ENCODE assay signal across 8 cellular contexts in genomic region chr18:63320041-63320689, GRCh38. TPM values are rescaled to one million over a fixed set of nuclear protein-coding genes. Genes with fewer than 3 reads are reported as not detected.
DNase-seq lines count a peak whose midpoint lies in the region; ATAC-seq, FAIRE-seq and TF ChIP-seq lines count a peak whose summit lies in the region.

No MANE protein-coding gene starts in this region.

- no peaks in the 10 kb centered on the region for H3K9me3 Mint-ChIP-seq in activated CD4-positive, alpha-beta T cell treated with anti-CD3 and anti-CD28 coated beads, Interleukin-2, amount 10 ng/mL, durations not matched to agents 24 days and 14 days

- CTCF ChIA-PET in HepG2 (lab: Yijun Ruan, JAX; ENCODE audit: low intra/inter-chr PET ratio, low total read pairs), result interaction anchor here (0.9 kb wide), 1 partner anchor 304 kb away, joined by 3 read pairs; no protein-coding TSS in a partner anchor

- no TSS peak for BruUV-seq in HepG2 (replicated peaks; lab: Mats Ljungman, UMichigan)

- peaks cover 25% of the 10 kb centered on the region for H3K4me1 Mint-ChIP-seq in activated CD4-positive, alpha-beta T cell treated with anti-CD3 and anti-CD28 coated beads, Interleukin-2, amount 10 ng/mL, durations not matched to agents 24 days and 14 days

- TF ChIP-seq CTCF in AG10803 (conservative IDR thresholded peaks at IDR 0.05; ENCODE audit: low read length) (no peak; the same call in 1 of the 2 replicates), HepG2 (CRISPR knock-in tag; IDR thresholded peaks at IDR 0.05) (no peak)

- H3K36me3 Mint-ChIP-seq in activated CD4-positive, alpha-beta T cell treated with anti-CD3 and anti-CD28 coated beads, Interleukin-2, amount 10 ng/mL, durations not matched to agents 24 days and 14 days (ENCODE audit: low read depth), result peaks cover 33% of the 10 kb centered on the region

- peak overlapping the region; percentile 97 for H3K27ac Mint-ChIP-seq in activated CD4-positive, alpha-beta T cell treated with anti-CD3 and anti-CD28 coated beads, Interleukin-2, amount 10 ng/mL, durations not matched to agents 24 days and 14 days

- no peak for FAIRE-seq in HepG2 (lab: Jason Lieb, UNC)

- H3K4me3 ChIP-seq in AG10803 (ENCODE audit: low read length) (peak overlapping the region; percentile 75), HepG2 (replicated peaks in 1 of 3; ENCODE audit: insufficient read depth in 1 of 3, low read depth in 2 of 3, low read length in 3 of 3) (peak overlapping the region; percentile 56 to 80 (median 67))

- TF ChIP-seq EP300 in HepG2 (IDR thresholded peaks at IDR 0.05; ENCODE audit: low read depth in 2 of 2, low read length in 2 of 2) (no peak), HepG2 (CRISPR knock-in tag; IDR thresholded peaks at IDR 0.05; ENCODE audit: borderline replicate concordance) (no peak)

- peak overlapping the region; percentile 100 for H3K4me2 ChIP-seq in HepG2 (ENCODE audit: low read depth, low read length)

- peaks cover 46% of the 10 kb centered on the region for H3K4me1 ChIP-seq in HepG2 (ENCODE audit: insufficient read depth, low read length)

- no peak for TF ChIP-seq RAD21 in HepG2 (CRISPR knock-in tag; IDR thresholded peaks at IDR 0.05)

- no peaks in the 10 kb centered on the region for H3K36me3 ChIP-seq in HepG2 (replicated peaks in 1 of 2; ENCODE audit: control insufficient read depth in 1 of 2, insufficient read depth in 2 of 2, low read length in 2 of 2)

- peak; percentile 77 for DNase-seq in AG10803 (ENCODE audit: low read depth)
- DNase-seq in NCI-H460 (ENCODE audit: extremely low read depth, low read depth), result peak; percentile 64
- DNase-seq in activated CD4-positive, alpha-beta T cell treated with anti-CD3 and anti-CD28 coated beads, Interleukin-2, amount 10 ng/mL, durations not matched to agents 24 days and 14 days, result peak; percentile 96
- peak; percentile 63 for DNase-seq in dedifferentiated amniotic fluid mesenchymal stem cell (ENCODE audit: extremely low spot score)
- DNase-seq in HepG2 (ENCODE audit: low spot score), result peak; percentile 61
- DNase-seq in stimulated activated CD4-positive, alpha-beta T cell treated with anti-CD3 and anti-CD28 coated beads, Interleukin-4, amount 100 ng/mL, for 24 hours, result peak; percentile 87

- ATAC-seq in GM19023 (IDR thresholded peaks at IDR 0.05; ENCODE audit: unreplicated experiment) (peak; percentile 62), HG03196 (IDR thresholded peaks at IDR 0.05; ENCODE audit: unreplicated experiment) (peak; percentile 48), HepG2 (peak; percentile 80)

- intact Hi-C loops in activated CD4-positive, alpha-beta T cell treated with anti-CD3 and anti-CD28 coated beads, Interleukin-2, amount 10 ng/mL, durations not matched to agents 24 days and 14 days (cut with micrococcal nuclease), result loop anchor here (1.0 to 5.0 kb wide), 4 partner anchors 47 to 603 kb away; partner anchors contain the start of genes KDSR, PHLPP1 and VPS4B
- intact Hi-C loops in HepG2 (cut with micrococcal nuclease; ENCODE audit: unreplicated experiment), result loop anchor here (2.0 to 5.0 kb wide), 4 partner anchors 47 to 203 kb away; partner anchors contain the start of genes KDSR and VPS4B

- in situ Hi-C loops in HepG2 (cut with HindIII; ENCODE audit: extremely low pct_ligation_motif_present, low pct_unique_long_range_greater_than_20kb), result loop anchor here (5.0 kb wide), 1 partner anchor 303 kb away; no protein-coding TSS in a partner anchor

- H4K20me1 ChIP-seq in HepG2 (ENCODE audit: insufficient read depth, low read length), result no peaks in the 10 kb centered on the region

- H3K27me3 Mint-ChIP-seq in activated CD4-positive, alpha-beta T cell treated with anti-CD3 and anti-CD28 coated beads, Interleukin-2, amount 10 ng/mL, durations not matched to agents 24 days and 14 days, result no peaks in the 10 kb centered on the region

- peaks cover 0 to 26% of the 10 kb centered on the region in 2 experiments; a peak in 4 of 5 replicates for H3K27me3 ChIP-seq in HepG2 (ENCODE audit: control insufficient read depth in 1 of 2, insufficient read depth in 2 of 2, low read length in 2 of 2)

- POLR2A ChIA-PET in HepG2 (lab: Yijun Ruan, JAX), result interaction anchor here (1.4 to 2.1 kb wide), 2 partner anchors 47 kb away, joined by 5 to 9 read pairs; partner anchors contain the start of gene KDSR

- H3K4me3 Mint-ChIP-seq in activated CD4-positive, alpha-beta T cell treated with anti-CD3 and anti-CD28 coated beads, Interleukin-2, amount 10 ng/mL, durations not matched to agents 24 days and 14 days, result peak overlapping the region; percentile 99

- WGBS in HepG2 (ENCODE audit: low lambda C conversion rate), result 0% methylated on average over 6 of the region's 94 CpGs

- H3K9me3 ChIP-seq in HepG2 (ENCODE audit: low read length), result no peaks in the 10 kb centered on the region

- H3K27ac ChIP-seq in HepG2 (ENCODE audit: extremely low read length, insufficient read depth, low read length), result no peak overlapping the region

- peak in 1 of 2 experiments; percentile 34; a peak in 1 of 4 replicates for TF ChIP-seq POLR2A in HepG2 (IDR thresholded peaks at IDR 0.05; ENCODE audit: insufficient read depth in 1 of 2, low read depth in 2 of 2, low read length in 2 of 2)

- H3K79me2 ChIP-seq in HepG2 (ENCODE audit: insufficient read depth, low read length), result no peaks in the 10 kb centered on the region

- peak overlapping the region; percentile 78 for H2AFZ ChIP-seq in HepG2 (ENCODE audit: low read length)

- peak overlapping the region; percentile 70 for H3K9ac ChIP-seq in HepG2 (ENCODE audit: insufficient read depth, low read depth, low read length)

TF ChIP-seq in HepG2, 621 proteins besides CTCF, POLR2A, EP300 and RAD21 (continues in another document):
- no peak for TF ChIP-seq ZNF652 (CRISPR knock-in tag; IDR thresholded peaks at IDR 0.05; ENCODE audit: borderline replicate concordance, low read depth)

RNA-seq across cellular contexts. Expression of gene BCL2, which starts 0.6 kb away (rescaled TPM):
- 12.2 and 12.3 TPM in 2 replicates for total RNA-seq in NCI-H460 (2014; rRNA removed; shearing (Covaris generic))
- 8.3 and 14.7 TPM in 2 replicates for polyA plus RNA-seq in NCI-H460 (2014; cell fraction: nucleus; rRNA removed)
- 80.5 and 81.3 TPM in 2 replicates for total RNA-seq in activated CD4-positive, alpha-beta T cell treated with anti-CD3 and anti-CD28 coated beads, Interleukin-2, amount 10 ng/mL, durations not matched to agents 24 days and 14 days
- total RNA-seq in HepG2 (2016; rRNA removed; fragmentation: Illumina TruSeq; extraction: Trizol), result 0.42 and 0.53 TPM in 2 replicates
- total RNA-seq in HepG2 (2016; cell fraction: cytosol; rRNA removed; fragmentation: Illumina TruSeq; extraction: Trizol; ENCODE audit: low read depth), result 0.10 and 0.26 TPM in 2 replicates
- 0.42 and 0.52 TPM in 2 replicates for total RNA-seq in HepG2 (2016; cell fraction: insoluble cytoplasmic fraction; rRNA removed; fragmentation: Illumina TruSeq; extraction: Trizol)
- 0.40 and 0.48 TPM in 2 replicates for total RNA-seq in HepG2 (2016; cell fraction: membrane; rRNA removed; fragmentation: Illumina TruSeq; extraction: Trizol)
- 0.75 and 0.87 TPM in 2 replicates for total RNA-seq in HepG2 (2016; cell fraction: nucleus; rRNA removed; fragmentation: Illumina TruSeq; extraction: Trizol)
- 0.07 and 0.08 TPM in 2 replicates for polyA plus RNA-seq in HepG2 (2011; rRNA removed)
- polyA plus RNA-seq in HepG2 (2011; cell fraction: cytosol; rRNA removed), result 0.05 TPM in 2 replicates
- polyA plus RNA-seq in HepG2 (2011; cell fraction: nucleus; rRNA removed), result 0.07 and 0.18 TPM in 2 replicates
- 0.09 and 0.17 TPM in 2 replicates for polyA plus RNA-seq in HepG2 (2012)
- polyA plus RNA-seq in HepG2 (2016; cell fraction: cytosol; fragmentation: Illumina TruSeq; extraction: Trizol; ENCODE audit: low read depth), result 0.18 and 0.21 TPM in 2 replicates
- 0.25 and 0.49 TPM in 2 replicates for polyA plus RNA-seq in HepG2 (2016; cell fraction: insoluble cytoplasmic fraction; fragmentation: Illumina TruSeq; extraction: Trizol; ENCODE audit: low read depth)
- polyA plus RNA-seq in HepG2 (2016; cell fraction: membrane; fragmentation: Illumina TruSeq; extraction: Trizol; ENCODE audit: low read depth), result 0.23 and 0.28 TPM in 2 replicates
- polyA plus RNA-seq in HepG2 (2016; cell fraction: nucleus; fragmentation: Illumina TruSeq; extraction: Trizol; ENCODE audit: insufficient read depth, low read depth), result 0.20 and 0.27 TPM in 2 replicates
- polyA minus RNA-seq in HepG2 (2011; rRNA and poly(A)+ RNA removed; ENCODE audit: low replicate concordance), result 0.04 and 5.3 TPM in 2 replicates
- 0.09 and 0.10 TPM in 2 replicates for polyA minus RNA-seq in HepG2 (2011; cell fraction: cytosol; rRNA and poly(A)+ RNA removed)
- 0.99 and 1.0 TPM in 2 replicates for polyA minus RNA-seq in HepG2 (2011; cell fraction: nucleus; rRNA and poly(A)+ RNA removed)

RNA-seq across cellular contexts. Expression of gene KDSR, which starts 46.8 kb away (rescaled TPM):
- total RNA-seq in NCI-H460 (2014; rRNA removed; shearing (Covaris generic)), result 29.8 and 30.7 TPM in 2 replicates
- polyA plus RNA-seq in NCI-H460 (2014; cell fraction: nucleus; rRNA removed), result 32.4 and 39.0 TPM in 2 replicates
- 83.9 and 86.9 TPM in 2 replicates for total RNA-seq in activated CD4-positive, alpha-beta T cell treated with anti-CD3 and anti-CD28 coated beads, Interleukin-2, amount 10 ng/mL, durations not matched to agents 24 days and 14 days
- 8.2 and 10.4 TPM in 2 replicates for total RNA-seq in HepG2 (2016; rRNA removed; fragmentation: Illumina TruSeq; extraction: Trizol)
- 7.1 and 9.1 TPM in 2 replicates for total RNA-seq in HepG2 (2016; cell fraction: cytosol; rRNA removed; fragmentation: Illumina TruSeq; extraction: Trizol; ENCODE audit: low read depth)
- total RNA-seq in HepG2 (2016; cell fraction: insoluble cytoplasmic fraction; rRNA removed; fragmentation: Illumina TruSeq; extraction: Trizol), result 6.9 and 13.0 TPM in 2 replicates
- total RNA-seq in HepG2 (2016; cell fraction: membrane; rRNA removed; fragmentation: Illumina TruSeq; extraction: Trizol), result 13.6 and 14.7 TPM in 2 replicates
- 14.2 and 17.9 TPM in 2 replicates for total RNA-seq in HepG2 (2016; cell fraction: nucleus; rRNA removed; fragmentation: Illumina TruSeq; extraction: Trizol)
- 20.9 and 25.7 TPM in 2 replicates for polyA plus RNA-seq in HepG2 (2011; rRNA removed)
- 11.8 and 16.5 TPM in 2 replicates for polyA plus RNA-seq in HepG2 (2011; cell fraction: cytosol; rRNA removed)
- polyA plus RNA-seq in HepG2 (2011; cell fraction: nucleus; rRNA removed), result 16.8 and 19.6 TPM in 2 replicates
- 20.1 and 21.7 TPM in 2 replicates for polyA plus RNA-seq in HepG2 (2012)
- 5.0 and 5.8 TPM in 2 replicates for polyA plus RNA-seq in HepG2 (2016; cell fraction: cytosol; fragmentation: Illumina TruSeq; extraction: Trizol; ENCODE audit: low read depth)
- 7.7 and 9.5 TPM in 2 replicates for polyA plus RNA-seq in HepG2 (2016; cell fraction: insoluble cytoplasmic fraction; fragmentation: Illumina TruSeq; extraction: Trizol; ENCODE audit: low read depth)
- polyA plus RNA-seq in HepG2 (2016; cell fraction: membrane; fragmentation: Illumina TruSeq; extraction: Trizol; ENCODE audit: low read depth), result 9.8 and 10.3 TPM in 2 replicates
- 21.4 and 23.5 TPM in 2 replicates for polyA plus RNA-seq in HepG2 (2016; cell fraction: nucleus; fragmentation: Illumina TruSeq; extraction: Trizol; ENCODE audit: insufficient read depth, low read depth)
- polyA minus RNA-seq in HepG2 (2011; rRNA and poly(A)+ RNA removed; ENCODE audit: low replicate concordance), result 39.0 and 91.7 TPM in 2 replicates
- polyA minus RNA-seq in HepG2 (2011; cell fraction: cytosol; rRNA and poly(A)+ RNA removed), result 16.5 and 24.3 TPM in 2 replicates
- 70.9 and 73.0 TPM in 2 replicates for polyA minus RNA-seq in HepG2 (2011; cell fraction: nucleus; rRNA and poly(A)+ RNA removed)
